ENCODE assay signal across 8 cellular contexts in genomic region chr18:12391487-12392136, GRCh38. TPM values are rescaled to one million over a fixed set of nuclear protein-coding genes. Genes with fewer than 3 reads are reported as not detected.
DNase-seq lines count a peak whose midpoint lies in the region; ATAC-seq and TF ChIP-seq lines count a peak whose summit lies in the region.

No MANE protein-coding gene starts in this region.

- WGBS in liver = 28% methylated on average over 9 of the region's 9 CpGs

- no peak overlapping the region; the same call in 1 of the 2 replicates for H3K27ac Mint-ChIP-seq in WTC11
- H3K27ac Mint-ChIP-seq in stimulated activated effector memory CD8-positive, alpha-beta T cell treated with anti-CD3 and anti-CD28 coated beads, Interleukin-12 subunit alpha, Interleukin-12 subunit beta, amount 100 ng/mL, for 72 hours = no peak overlapping the region

- CTCF ChIA-PET in WTC11 (lab: Charles Lee) = interaction anchor here (0.5 to 2.5 kb wide), 9 partner anchors 14 to 556 kb away, joined by 3 to 12 read pairs (median 3); partner anchors contain the start of genes AFG3L2 and PRELID3A

- POLR2A ChIA-PET in WTC11 (lab: Charles Lee) = no interaction called here

- no peaks in the 10 kb centered on the region for H3K36me3 Mint-ChIP-seq in WTC11
- no peaks in the 10 kb centered on the region for H3K36me3 Mint-ChIP-seq in stimulated activated effector memory CD8-positive, alpha-beta T cell treated with anti-CD3 and anti-CD28 coated beads, Interleukin-12 subunit alpha, Interleukin-12 subunit beta, amount 100 ng/mL, for 72 hours

- H3K9ac ChIP-seq in liver (ENCODE audit: low read depth in 1 of 2, low read length in 2 of 2) = no peak overlapping the region

- no peaks in the 10 kb centered on the region for H3K27me3 Mint-ChIP-seq in WTC11 (ENCODE audit: low read depth)

- no peak overlapping the region for H3K27ac ChIP-seq in liver (ENCODE audit: low read depth in 1 of 2, low read length in 2 of 2)

- no peaks in the 10 kb centered on the region for H3K36me3 ChIP-seq in liver (ENCODE audit: control insufficient read depth in 4 of 4, insufficient read depth in 3 of 4, low read depth in 1 of 4, low read length in 3 of 4)

- H3K4me3 Mint-ChIP-seq in WTC11 = no peak overlapping the region
- H3K4me3 Mint-ChIP-seq in stimulated activated effector memory CD8-positive, alpha-beta T cell treated with anti-CD3 and anti-CD28 coated beads, Interleukin-12 subunit alpha, Interleukin-12 subunit beta, amount 100 ng/mL, for 72 hours = no peak overlapping the region

- H3K27me3 ChIP-seq in liver (ENCODE audit: control insufficient read depth in 4 of 4, insufficient read depth in 4 of 4, low read length in 3 of 4) = no peaks in the 10 kb centered on the region

- H3K4me1 ChIP-seq in liver (ENCODE audit: control insufficient read depth in 4 of 4, insufficient read depth in 4 of 4, low read length in 3 of 4) = peaks cover 0 to 2% (median 0%) of the 10 kb centered on the region in 4 donors

- DNase-seq in DMS53 treated with DMSO at 0.1 percent for 48 hours (lab: John Stamatoyannopoulos, UW; ENCODE audit: unreplicated experiment) (peak; percentile 84), NCI-H146 treated with DMSO at 0.1 percent for 48 hours (lab: John Stamatoyannopoulos, UW; ENCODE audit: unreplicated experiment) (peak; percentile 79), WTC11 (ENCODE audit: low spot score) (peak; percentile 50), dedifferentiated amniotic fluid mesenchymal stem cell (ENCODE audit: extremely low spot score) (peak; percentile 87), 8988T (no peak)
- peak; percentile 17 to 65 for DNase-seq in stimulated activated effector memory CD8-positive, alpha-beta T cell treated with anti-CD3 and anti-CD28 coated beads, Interleukin-12 subunit alpha, Interleukin-12 subunit beta, amount 100 ng/mL, for 72 hours (ENCODE audit: low spot score in 2 of 2)

- H3K9me3 ChIP-seq in liver (ENCODE audit: control insufficient read depth in 4 of 4, low read length in 3 of 4) = no peaks in the 10 kb centered on the region

- no peaks in the 10 kb centered on the region for H3K9me3 Mint-ChIP-seq in WTC11
- no peaks in the 10 kb centered on the region for H3K9me3 Mint-ChIP-seq in stimulated activated effector memory CD8-positive, alpha-beta T cell treated with anti-CD3 and anti-CD28 coated beads, Interleukin-12 subunit alpha, Interleukin-12 subunit beta, amount 100 ng/mL, for 72 hours

- TF ChIP-seq CTCF in WTC11 (IDR thresholded peaks at IDR 0.05) (peak; percentile 73), liver (IDR thresholded peaks at IDR 0.05; ENCODE audit: low read depth, low read length, missing input control) (peak; percentile 80)

- peak; percentile 77 for ATAC-seq in GM21786 (IDR thresholded peaks at IDR 0.05; ENCODE audit: unreplicated experiment)
- ATAC-seq in WTC11 = peak; percentile 78
- ATAC-seq in stimulated activated effector memory CD8-positive, alpha-beta T cell treated with anti-CD3 and anti-CD28 coated beads, Interleukin-12 subunit alpha, Interleukin-12 subunit beta, amount 100 ng/mL, for 72 hours = peak; percentile 92

- TF ChIP-seq RAD21 in liver (IDR thresholded peaks at IDR 0.05) = peak; percentile 91 to 92

- no peak overlapping the region for H3K4me3 ChIP-seq in liver (ENCODE audit: low read depth in 1 of 3, low read length in 3 of 3)

- peaks cover 9% of the 10 kb centered on the region for H3K4me1 Mint-ChIP-seq in WTC11
- H3K4me1 Mint-ChIP-seq in stimulated activated effector memory CD8-positive, alpha-beta T cell treated with anti-CD3 and anti-CD28 coated beads, Interleukin-12 subunit alpha, Interleukin-12 subunit beta, amount 100 ng/mL, for 72 hours = no peaks in the 10 kb centered on the region

TF ChIP-seq in WTC11, 78 proteins besides CTCF, POLR2A, EP300 and RAD21 (continues in another document):
- no peak for TF ChIP-seq ZMAT4 (CRISPR knock-in tag; IDR thresholded peaks at IDR 0.05)
- no peak for TF ChIP-seq PRDM15 (CRISPR knock-in tag; IDR thresholded peaks at IDR 0.05)

TF ChIP-seq in liver, 16 proteins besides CTCF, POLR2A, EP300 and RAD21:
- no peak for TF ChIP-seq RXRA (IDR thresholded peaks at IDR 0.05)
- TF ChIP-seq SP1 (IDR thresholded peaks at IDR 0.05) = no peak
- TF ChIP-seq MAX (IDR thresholded peaks at IDR 0.05) = no peak
- no peak for TF ChIP-seq JUND (IDR thresholded peaks at IDR 0.05)
- TF ChIP-seq EGR1 (IDR thresholded peaks at IDR 0.05; ENCODE audit: low read depth in 2 of 2) = no peak
- no peak for TF ChIP-seq ZBTB33 (IDR thresholded peaks at IDR 0.05)
- no peak for TF ChIP-seq GABPA (IDR thresholded peaks at IDR 0.05 in 1 of 2, conservative IDR thresholded peaks at IDR 0.05 in 1 of 2)
- no peak for TF ChIP-seq YY1 (IDR thresholded peaks at IDR 0.05)
- no peak for TF ChIP-seq FOXA1 (IDR thresholded peaks at IDR 0.05)

RNA-seq across cellular contexts. Expression of gene AFG3L2, which starts 14.6 kb away (rescaled TPM):
- total RNA-seq in WTC11 (2021) (73.9 to 109 TPM (median 76.0 TPM) in 3 replicates), liver (10 to 100 TPM; 30.3 to 55.4 TPM)
- polyA plus RNA-seq in liver = 10 to 100 TPM; 22.5 to 25.0 TPM

RNA-seq across cellular contexts. Expression of gene PRELID3A, which starts 16.1 kb away (rescaled TPM):
- total RNA-seq in WTC11 (2021) (10.4 to 13.0 TPM (median 10.5 TPM) in 3 replicates), liver (under 1 TPM; 0.42 to 0.84 TPM)
- polyA plus RNA-seq in liver = under 1 TPM in 1 of 2 donors, not detected in 1; 0.09 TPM
